8 cellular contexts compared by ENCODE assay signal in genomic region chr4:184824081-184824775, GRCh38. TPM values are rescaled to one million over a fixed set of nuclear protein-coding genes. Genes with fewer than 3 reads are reported as not detected.
DNase-seq lines count a peak whose midpoint lies in the region; ATAC-seq and TF ChIP-seq lines count a peak whose summit lies in the region.

No MANE protein-coding gene starts in this region.

- WGBS in SK-N-SH (ENCODE audit: low lambda C conversion rate), result 95% methylated on average over 13 of the region's 13 CpGs

- H3K4me3 ChIP-seq in SK-N-SH (ENCODE audit: low read depth in 2 of 2, low read length in 1 of 2) (peak overlapping the region; percentile 72 to 79; a peak in 3 of 4 replicates), Panc1 (ENCODE audit: low read depth in 2 of 2, low read length in 2 of 2) (peak overlapping the region in 1 of 2 experiments; percentile 62; a peak in 3 of 4 replicates), fibroblast of lung (replicated peaks in 1 of 4; ENCODE audit: control extremely low read depth in 1 of 4, insufficient read depth in 1 of 4, low read depth in 3 of 4, low read length in 4 of 4) (peak overlapping the region in 2 of 4 experiments; percentile 66 to 79)

- no peaks in the 10 kb centered on the region for H3K9me3 ChIP-seq in SK-N-SH
- H3K9me3 ChIP-seq in Panc1 (ENCODE audit: control insufficient read depth, insufficient read depth, low read depth, low read length), result no peaks in the 10 kb centered on the region
- no peaks in the 10 kb centered on the region for H3K9me3 ChIP-seq in fibroblast of lung (ENCODE audit: control insufficient read depth, insufficient read depth, low read depth, low read length)

- no peaks in the 10 kb centered on the region for H3K27me3 Mint-ChIP-seq in stimulated activated memory B cell treated with anti-CD40 and anti-IgM and Interleukin-4, amounts not matched to agents 10 μg/mL and 1 μg/mL and 100 μg/mL, for 72 hours

- H3K36me3 Mint-ChIP-seq in stimulated activated memory B cell treated with anti-CD40 and anti-IgM and Interleukin-4, amounts not matched to agents 10 μg/mL and 1 μg/mL and 100 μg/mL, for 72 hours, result peaks cover 10% of the 10 kb centered on the region

- in situ Hi-C loops in Panc1 (cut with HindIII; ENCODE audit: low pct_unique_long_range_greater_than_20kb, low sequenced_read_pairs), result no loop called here

- H3K79me2 ChIP-seq in SK-N-SH (ENCODE audit: insufficient read depth), result peaks cover 5% of the 10 kb centered on the region; the same call in 1 of the 2 replicates
- H3K79me2 ChIP-seq in fibroblast of lung (ENCODE audit: control insufficient read depth, insufficient read depth, low read length), result peaks cover 3% of the 10 kb centered on the region

- H3K4me2 ChIP-seq in SK-N-SH (peak overlapping the region; percentile 91), fibroblast of lung (ENCODE audit: extremely low read depth, insufficient read depth, low read length) (peak overlapping the region; percentile 88)

- H3K9me3 Mint-ChIP-seq in stimulated activated memory B cell treated with anti-CD40 and anti-IgM and Interleukin-4, amounts not matched to agents 10 μg/mL and 1 μg/mL and 100 μg/mL, for 72 hours, result no peaks in the 10 kb centered on the region

- no peak for ATAC-seq in SK-N-SH treated with all-trans-retinoic acid at 6 μM for 48 hours
- no peak for ATAC-seq in Panc1
- ATAC-seq in stimulated activated memory B cell treated with anti-CD40 and anti-IgM and Interleukin-4, amounts not matched to agents 10 μg/mL and 1 μg/mL and 100 μg/mL, for 72 hours, result peak; percentile 32
- ATAC-seq in omental fat pad (ENCODE audit: low FRiP score), result no peak
- ATAC-seq in GM21515 (IDR thresholded peaks at IDR 0.05; ENCODE audit: unreplicated experiment), result no peak

- H3K27ac ChIP-seq in SK-N-SH (ENCODE audit: low read depth in 2 of 2, low read length in 1 of 2) (no peak overlapping the region), Panc1 (ENCODE audit: low read length) (no peak overlapping the region), fibroblast of lung (ENCODE audit: insufficient read depth, low read length) (no peak overlapping the region)

- H3K9ac ChIP-seq in SK-N-SH (no peak overlapping the region), fibroblast of lung (ENCODE audit: insufficient read depth, low read length) (no peak overlapping the region)

- POLR2A ChIA-PET in SK-N-SH (lab: Yijun Ruan, JAX) (no interaction called here), Panc1 (lab: Charles Lee) (no interaction called here)

- intact Hi-C loops in Panc1 (cut with micrococcal nuclease; ENCODE audit: unreplicated experiment), result loop anchor here (2.0 kb wide), 1 partner anchor 77 kb away; no protein-coding TSS in a partner anchor

- no peaks in the 10 kb centered on the region for H3F3A ChIP-seq in SK-N-SH (replicated peaks; ENCODE audit: insufficient read depth)

- H3K4me1 ChIP-seq in SK-N-SH (ENCODE audit: control insufficient read depth in 1 of 2, insufficient read depth in 2 of 2, low read depth in 1 of 2, low read length in 1 of 2) (peaks cover 0 to 16% of the 10 kb centered on the region in 2 experiments; a peak in 2 of 4 replicates), Panc1 (ENCODE audit: control insufficient read depth, insufficient read depth, low read length) (peaks cover 2% of the 10 kb centered on the region; the same call in 1 of the 2 replicates), fibroblast of lung (ENCODE audit: control insufficient read depth, extremely low read depth, insufficient read depth, low read length) (peaks cover 4% of the 10 kb centered on the region)

- no peak for TF ChIP-seq EP300 in SK-N-SH (IDR thresholded peaks at IDR 0.05; ENCODE audit: borderline replicate concordance in 1 of 2, low read depth in 1 of 2, low read length in 1 of 2)

- H3K4me3 Mint-ChIP-seq in stimulated activated memory B cell treated with anti-CD40 and anti-IgM and Interleukin-4, amounts not matched to agents 10 μg/mL and 1 μg/mL and 100 μg/mL, for 72 hours, result peak overlapping the region; percentile 93

- H3K27me3 ChIP-seq in SK-N-SH (ENCODE audit: insufficient read depth), result no peaks in the 10 kb centered on the region
- H3K27me3 ChIP-seq in Panc1 (ENCODE audit: control insufficient read depth, insufficient read depth, low read length), result no peaks in the 10 kb centered on the region
- H3K27me3 ChIP-seq in fibroblast of lung (ENCODE audit: control insufficient read depth, insufficient read depth, low read length), result no peaks in the 10 kb centered on the region

- TF ChIP-seq RAD21 in SK-N-SH (IDR thresholded peaks at IDR 0.05; ENCODE audit: low read length), result no peak

- H4K20me1 ChIP-seq in SK-N-SH (ENCODE audit: insufficient read depth) (peaks cover 5% of the 10 kb centered on the region; the same call in 1 of the 2 replicates), fibroblast of lung (ENCODE audit: control insufficient read depth, extremely low read depth, insufficient read depth, low read length) (no peaks in the 10 kb centered on the region)

- no peak for TF ChIP-seq CTCF in SK-N-SH (IDR thresholded peaks at IDR 0.05)
- no peak for TF ChIP-seq CTCF in Panc1 (IDR thresholded peaks at IDR 0.05)
- no peak for TF ChIP-seq CTCF in fibroblast of lung (conservative IDR thresholded peaks at IDR 0.05 in 1 of 2, IDR thresholded peaks at IDR 0.05 in 1 of 2; ENCODE audit: low read depth in 1 of 2, low read length in 2 of 2)
- no peak for TF ChIP-seq CTCF in omental fat pad (IDR thresholded peaks at IDR 0.05)

- BruUV-seq in Panc1 (replicated peaks; lab: Mats Ljungman, UMichigan), result TSS peak; percentile 74

- CTCF ChIA-PET in SK-N-SH (lab: Yijun Ruan, JAX), result no interaction called here
- CTCF ChIA-PET in Panc1 (lab: Charles Lee), result no interaction called here

- peak overlapping the region; percentile 53; the same call in 1 of the 2 replicates for H2AFZ ChIP-seq in SK-N-SH (ENCODE audit: low read depth)
- no peak overlapping the region for H2AFZ ChIP-seq in fibroblast of lung (ENCODE audit: low read length)

- DNase-seq in SK-N-SH (no peak), Panc1 (ENCODE audit: low read depth, low spot score) (no peak), fibroblast of lung (ENCODE audit: low read depth in 2 of 2) (no peak), NCI-H1417 treated with DMSO at 0.1 percent for 48 hours (lab: John Stamatoyannopoulos, UW) (no peak), omental fat pad (ENCODE audit: low spot score) (no peak)

- H3K4me1 Mint-ChIP-seq in stimulated activated memory B cell treated with anti-CD40 and anti-IgM and Interleukin-4, amounts not matched to agents 10 μg/mL and 1 μg/mL and 100 μg/mL, for 72 hours, result peaks cover 62% of the 10 kb centered on the region

- H3K36me3 ChIP-seq in SK-N-SH (replicated peaks in 1 of 2; ENCODE audit: control insufficient read depth in 1 of 2, insufficient read depth in 2 of 2, low read length in 1 of 2), result no peaks in the 10 kb centered on the region
- no peaks in the 10 kb centered on the region for H3K36me3 ChIP-seq in Panc1 (ENCODE audit: control insufficient read depth, insufficient read depth, low read length)
- H3K36me3 ChIP-seq in fibroblast of lung (ENCODE audit: control insufficient read depth, insufficient read depth, low read length), result no peaks in the 10 kb centered on the region

- peak overlapping the region; percentile 94 for H3K27ac Mint-ChIP-seq in stimulated activated memory B cell treated with anti-CD40 and anti-IgM and Interleukin-4, amounts not matched to agents 10 μg/mL and 1 μg/mL and 100 μg/mL, for 72 hours

- H3K9me2 ChIP-seq in SK-N-SH, result no peaks in the 10 kb centered on the region

TF ChIP-seq in SK-N-SH, 30 proteins besides CTCF, POLR2A, EP300 and RAD21 (continues in another document):
- no peak for TF ChIP-seq EZH2phosphoT487 (IDR thresholded peaks at IDR 0.05; ENCODE audit: borderline replicate concordance, low read depth)
- TF ChIP-seq CHD2 (IDR thresholded peaks at IDR 0.05; ENCODE audit: low read length, partially characterized antibody), result no peak
- no peak for TF ChIP-seq PBX3 (IDR thresholded peaks at IDR 0.05)
- TF ChIP-seq FOXM1 (IDR thresholded peaks at IDR 0.05; ENCODE audit: low read depth), result no peak
- no peak for TF ChIP-seq JUND (IDR thresholded peaks at IDR 0.05)
- TF ChIP-seq RFX5 (IDR thresholded peaks at IDR 0.05; ENCODE audit: low read length), result no peak

TF ChIP-seq in SK-N-SH treated with all-trans-retinoic acid at 6 μM for 48 hours, 23 proteins besides CTCF, POLR2A, EP300 and RAD21 (continues in another document):
- TF ChIP-seq, protein P1, sequence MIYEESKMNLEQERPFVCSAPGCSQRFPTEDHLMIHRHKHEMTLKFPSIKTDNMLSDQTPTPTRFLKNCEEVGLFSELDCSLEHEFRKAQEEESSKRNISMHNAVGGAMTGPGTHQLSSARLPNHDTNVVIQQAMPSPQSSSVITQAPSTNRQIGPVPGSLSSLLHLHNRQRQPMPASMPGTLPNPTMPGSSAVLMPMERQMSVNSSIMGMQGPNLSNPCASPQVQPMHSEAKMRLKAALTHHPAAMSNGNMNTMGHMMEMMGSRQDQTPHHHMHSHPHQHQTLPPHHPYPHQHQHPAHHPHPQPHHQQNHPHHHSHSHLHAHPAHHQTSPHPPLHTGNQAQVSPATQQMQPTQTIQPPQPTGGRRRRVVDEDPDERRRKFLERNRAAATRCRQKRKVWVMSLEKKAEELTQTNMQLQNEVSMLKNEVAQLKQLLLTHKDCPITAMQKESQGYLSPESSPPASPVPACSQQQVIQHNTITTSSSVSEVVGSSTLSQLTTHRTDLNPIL (CRISPR knock-in tag; IDR thresholded peaks at IDR 0.05; ENCODE audit: low read depth), result no peak

RNA-seq across cellular contexts. Expression of gene ACSL1, which starts 1.5 kb away (rescaled TPM):
- 7.9 and 9.0 TPM in 2 replicates for polyA plus RNA-seq in SK-N-SH (2012; rRNA removed)
- 8.7 and 10.3 TPM in 2 replicates for polyA plus RNA-seq in SK-N-SH (2012; cell fraction: cytosol; rRNA removed)
- polyA plus RNA-seq in SK-N-SH (2012; cell fraction: nucleus; rRNA removed), result 6.5 and 10.6 TPM in 2 replicates
- total RNA-seq in Panc1 (2021; ENCODE audit: unreplicated experiment), result 15.4 TPM
- 10.1 TPM for polyA plus RNA-seq in Panc1 (2012; ENCODE audit: insufficient read length)
- 24.4 and 30.1 TPM in 2 replicates for total RNA-seq in fibroblast of lung
- 15.4 and 22.5 TPM in 2 replicates for polyA plus RNA-seq in fibroblast of lung
- 14.2 and 22.5 TPM in 2 replicates for polyA plus RNA-seq in fibroblast of lung (2012)
- 34.8 and 49.1 TPM in 2 replicates for polyA minus RNA-seq in fibroblast of lung (ENCODE audit: low replicate concordance)
- total RNA-seq in omental fat pad, result 1,000 to 10,000 TPM in 2 of 4 donors, 100 to 1,000 TPM in 2; 577 to 1,142 (median 917) TPM

Comparison
In these comparisons a context has a peak if more than half of its experiments do, and no peak if none do; other contexts are left out.
1. RNA of gene ACSL1, which starts 1.5 kb away (total RNA-seq): 577 to 1,142 TPM in omental fat pad; 24.4 to 30.1 TPM in fibroblast of lung and 15.4 TPM in Panc1 (single experiment); every median in the first group is over 10 times any median in the second.